Comparison of ENCODE assay signal across 1 cellular context in the genomic region with DNA sequence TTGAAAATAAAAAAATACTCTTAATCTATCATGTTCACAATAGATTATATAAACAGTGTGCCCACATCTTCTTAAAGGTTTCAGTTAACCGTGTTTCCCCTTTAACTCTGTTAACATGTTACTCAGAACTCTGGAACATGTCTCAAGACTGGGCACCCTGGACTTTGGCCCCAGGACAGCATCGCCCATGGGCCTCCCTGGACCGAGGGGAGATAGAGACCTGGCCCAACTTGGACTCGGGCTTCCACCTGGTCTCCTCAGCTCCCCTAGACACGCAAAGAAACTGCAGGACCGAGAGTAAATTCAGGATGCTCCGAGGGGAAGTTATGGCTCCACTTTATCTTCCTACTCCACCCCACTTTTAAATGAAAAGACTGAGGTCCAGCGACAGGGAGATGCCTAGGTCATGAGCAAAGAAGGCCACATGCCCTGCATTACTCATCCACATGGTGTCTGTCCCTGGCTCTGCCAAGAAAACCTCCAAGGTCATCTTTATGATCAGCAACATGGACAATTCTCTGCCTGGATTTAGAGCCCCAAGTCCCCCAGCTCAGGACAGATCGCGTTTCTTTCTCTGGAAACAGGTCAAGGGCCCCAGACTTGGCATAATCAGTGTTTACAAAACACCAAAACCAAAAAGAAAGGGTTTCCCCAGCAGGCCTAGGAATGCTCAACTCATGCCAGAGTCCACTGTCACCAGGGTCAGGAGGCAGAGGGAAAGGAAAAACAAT.
TF ChIP-seq lines count a peak whose summit lies in the region.

No MANE protein-coding gene starts in this region.

TF ChIP-seq in HepG2, 621 proteins besides CTCF, POLR2A, EP300 and RAD21 (continues in another document):
- TF ChIP-seq FOXA3 (CRISPR knock-in tag; IDR thresholded peaks at IDR 0.05) (no peak), FOXP1 (IDR thresholded peaks at IDR 0.05) (no peak), FOXP1 (CRISPR knock-in tag; IDR thresholded peaks at IDR 0.05) (0 out of 2 replicates have a peak, but pooled peaks have one; percentile 18), GZF1 (CRISPR knock-in tag; IDR thresholded peaks at IDR 0.05) (no peak), ZNF274 (CRISPR knock-in tag; IDR thresholded peaks at IDR 0.05) (no peak), U2AF2 (IDR thresholded peaks at IDR 0.05; ENCODE audit: low read depth, low read length) (no peak), SALL1 (CRISPR knock-in tag; IDR thresholded peaks at IDR 0.05) (no peak), NFE2L1 (CRISPR knock-in tag; IDR thresholded peaks at IDR 0.05; ENCODE audit: borderline replicate concordance) (no peak), NCOA2 (CRISPR knock-in tag; IDR thresholded peaks at IDR 0.05) (peak; percentile 16; the same call in 1 of the 2 replicates), ZNF230 (CRISPR knock-in tag; IDR thresholded peaks at IDR 0.05) (0 out of 2 replicates have a peak, but pooled peaks have one; percentile 51), HOXD1 (CRISPR knock-in tag; IDR thresholded peaks at IDR 0.05) (no peak), ZNF605 (CRISPR knock-in tag; IDR thresholded peaks at IDR 0.05) (peak; percentile 48; the same call in 1 of the 2 replicates), YY1 (IDR thresholded peaks at IDR 0.05; ENCODE audit: insufficient read depth, insufficient replicate concordance, low read depth, low read length) (no peak), FOXK1 (CRISPR knock-in tag; IDR thresholded peaks at IDR 0.05; ENCODE audit: borderline replicate concordance, low read depth) (no peak), CAMTA2 (CRISPR knock-in tag; IDR thresholded peaks at IDR 0.05; ENCODE audit: borderline replicate concordance) (no peak), ZNF101 (CRISPR knock-in tag; IDR thresholded peaks at IDR 0.05; ENCODE audit: borderline replicate concordance, low read depth) (no peak), MED1 (CRISPR knock-in tag; IDR thresholded peaks at IDR 0.05) (0 out of 2 replicates have a peak, but pooled peaks have one; percentile 17), MTA1 (CRISPR knock-in tag; IDR thresholded peaks at IDR 0.05; ENCODE audit: borderline replicate concordance) (0 out of 2 replicates have a peak, but pooled peaks have one; percentile 35), MLXIP (CRISPR knock-in tag; IDR thresholded peaks at IDR 0.05; ENCODE audit: borderline replicate concordance) (no peak), DZIP1 (CRISPR knock-in tag; IDR thresholded peaks at IDR 0.05) (no peak), CENPX (CRISPR knock-in tag; IDR thresholded peaks at IDR 0.05) (no peak), RARA (CRISPR knock-in tag; IDR thresholded peaks at IDR 0.05) (peak; percentile 55), ZNF143 (CRISPR knock-in tag; IDR thresholded peaks at IDR 0.05) (no peak), SOX5 (CRISPR knock-in tag; IDR thresholded peaks at IDR 0.05; ENCODE audit: borderline replicate concordance) (0 out of 2 replicates have a peak, but pooled peaks have one; percentile 24), ZNF446 (CRISPR knock-in tag; IDR thresholded peaks at IDR 0.05) (no peak), TFDP1 (CRISPR knock-in tag; IDR thresholded peaks at IDR 0.05; ENCODE audit: borderline replicate concordance) (no peak), NR3C1 (CRISPR knock-in tag; IDR thresholded peaks at IDR 0.05) (no peak), PHF21A (CRISPR knock-in tag; IDR thresholded peaks at IDR 0.05) (peak; percentile 34; the same call in 1 of the 2 replicates), ZNF83 (CRISPR knock-in tag; IDR thresholded peaks at IDR 0.05; ENCODE audit: borderline replicate concordance) (no peak), ZNF749 (CRISPR knock-in tag; IDR thresholded peaks at IDR 0.05; ENCODE audit: borderline replicate concordance) (no peak), POLR2AphosphoS5 (IDR thresholded peaks at IDR 0.05; ENCODE audit: low read depth, low read length) (no peak)
- TF ChIP-seq, protein P1, sequence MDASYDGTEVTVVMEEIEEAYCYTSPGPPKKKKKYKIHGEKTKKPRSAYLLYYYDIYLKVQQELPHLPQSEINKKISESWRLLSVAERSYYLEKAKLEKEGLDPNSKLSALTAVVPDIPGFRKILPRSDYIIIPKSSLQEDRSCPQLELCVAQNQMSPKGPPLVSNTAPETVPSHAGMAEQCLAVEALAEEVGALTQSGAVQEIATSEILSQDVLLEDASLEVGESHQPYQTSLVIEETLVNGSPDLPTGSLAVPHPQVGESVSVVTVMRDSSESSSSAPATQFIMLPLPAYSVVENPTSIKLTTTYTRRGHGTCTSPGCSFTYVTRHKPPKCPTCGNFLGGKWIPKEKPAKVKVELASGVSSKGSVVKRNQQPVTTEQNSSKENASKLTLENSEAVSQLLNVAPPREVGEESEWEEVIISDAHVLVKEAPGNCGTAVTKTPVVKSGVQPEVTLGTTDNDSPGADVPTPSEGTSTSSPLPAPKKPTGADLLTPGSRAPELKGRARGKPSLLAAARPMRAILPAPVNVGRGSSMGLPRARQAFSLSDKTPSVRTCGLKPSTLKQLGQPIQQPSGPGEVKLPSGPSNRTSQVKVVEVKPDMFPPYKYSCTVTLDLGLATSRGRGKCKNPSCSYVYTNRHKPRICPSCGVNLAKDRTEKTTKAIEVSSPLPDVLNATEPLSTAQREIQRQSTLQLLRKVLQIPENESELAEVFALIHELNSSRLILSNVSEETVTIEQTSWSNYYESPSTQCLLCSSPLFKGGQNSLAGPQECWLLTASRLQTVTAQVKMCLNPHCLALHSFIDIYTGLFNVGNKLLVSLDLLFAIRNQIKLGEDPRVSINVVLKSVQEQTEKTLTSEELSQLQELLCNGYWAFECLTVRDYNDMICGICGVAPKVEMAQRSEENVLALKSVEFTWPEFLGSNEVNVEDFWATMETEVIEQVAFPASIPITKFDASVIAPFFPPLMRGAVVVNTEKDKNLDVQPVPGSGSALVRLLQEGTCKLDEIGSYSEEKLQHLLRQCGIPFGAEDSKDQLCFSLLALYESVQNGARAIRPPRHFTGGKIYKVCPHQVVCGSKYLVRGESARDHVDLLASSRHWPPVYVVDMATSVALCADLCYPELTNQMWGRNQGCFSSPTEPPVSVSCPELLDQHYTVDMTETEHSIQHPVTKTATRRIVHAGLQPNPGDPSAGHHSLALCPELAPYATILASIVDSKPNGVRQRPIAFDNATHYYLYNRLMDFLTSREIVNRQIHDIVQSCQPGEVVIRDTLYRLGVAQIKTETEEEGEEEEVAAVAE (CRISPR knock-in tag; IDR thresholded peaks at IDR 0.05; ENCODE audit: borderline replicate concordance) = no peak
- TF ChIP-seq, protein P2, sequence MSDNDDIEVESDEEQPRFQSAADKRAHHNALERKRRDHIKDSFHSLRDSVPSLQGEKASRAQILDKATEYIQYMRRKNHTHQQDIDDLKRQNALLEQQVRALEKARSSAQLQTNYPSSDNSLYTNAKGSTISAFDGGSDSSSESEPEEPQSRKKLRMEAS (IDR thresholded peaks at IDR 0.05) = no peak
- TF ChIP-seq, protein P3, sequence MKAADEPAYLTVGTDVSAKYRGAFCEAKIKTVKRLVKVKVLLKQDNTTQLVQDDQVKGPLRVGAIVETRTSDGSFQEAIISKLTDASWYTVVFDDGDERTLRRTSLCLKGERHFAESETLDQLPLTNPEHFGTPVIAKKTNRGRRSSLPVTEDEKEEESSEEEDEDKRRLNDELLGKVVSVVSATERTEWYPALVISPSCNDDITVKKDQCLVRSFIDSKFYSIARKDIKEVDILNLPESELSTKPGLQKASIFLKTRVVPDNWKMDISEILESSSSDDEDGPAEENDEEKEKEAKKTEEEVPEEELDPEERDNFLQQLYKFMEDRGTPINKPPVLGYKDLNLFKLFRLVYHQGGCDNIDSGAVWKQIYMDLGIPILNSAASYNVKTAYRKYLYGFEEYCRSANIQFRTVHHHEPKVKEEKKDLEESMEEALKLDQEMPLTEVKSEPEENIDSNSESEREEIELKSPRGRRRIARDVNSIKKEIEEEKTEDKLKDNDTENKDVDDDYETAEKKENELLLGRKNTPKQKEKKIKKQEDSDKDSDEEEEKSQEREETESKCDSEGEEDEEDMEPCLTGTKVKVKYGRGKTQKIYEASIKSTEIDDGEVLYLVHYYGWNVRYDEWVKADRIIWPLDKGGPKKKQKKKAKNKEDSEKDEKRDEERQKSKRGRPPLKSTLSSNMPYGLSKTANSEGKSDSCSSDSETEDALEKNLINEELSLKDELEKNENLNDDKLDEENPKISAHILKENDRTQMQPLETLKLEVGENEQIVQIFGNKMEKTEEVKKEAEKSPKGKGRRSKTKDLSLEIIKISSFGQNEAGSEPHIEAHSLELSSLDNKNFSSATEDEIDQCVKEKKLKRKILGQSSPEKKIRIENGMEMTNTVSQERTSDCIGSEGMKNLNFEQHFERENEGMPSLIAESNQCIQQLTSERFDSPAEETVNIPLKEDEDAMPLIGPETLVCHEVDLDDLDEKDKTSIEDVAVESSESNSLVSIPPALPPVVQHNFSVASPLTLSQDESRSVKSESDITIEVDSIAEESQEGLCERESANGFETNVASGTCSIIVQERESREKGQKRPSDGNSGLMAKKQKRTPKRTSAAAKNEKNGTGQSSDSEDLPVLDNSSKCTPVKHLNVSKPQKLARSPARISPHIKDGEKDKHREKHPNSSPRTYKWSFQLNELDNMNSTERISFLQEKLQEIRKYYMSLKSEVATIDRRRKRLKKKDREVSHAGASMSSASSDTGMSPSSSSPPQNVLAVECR (CRISPR knock-in tag; IDR thresholded peaks at IDR 0.05; ENCODE audit: borderline replicate concordance) = no peak; the same call in 1 of the 2 replicates
- TF ChIP-seq, protein P4, sequence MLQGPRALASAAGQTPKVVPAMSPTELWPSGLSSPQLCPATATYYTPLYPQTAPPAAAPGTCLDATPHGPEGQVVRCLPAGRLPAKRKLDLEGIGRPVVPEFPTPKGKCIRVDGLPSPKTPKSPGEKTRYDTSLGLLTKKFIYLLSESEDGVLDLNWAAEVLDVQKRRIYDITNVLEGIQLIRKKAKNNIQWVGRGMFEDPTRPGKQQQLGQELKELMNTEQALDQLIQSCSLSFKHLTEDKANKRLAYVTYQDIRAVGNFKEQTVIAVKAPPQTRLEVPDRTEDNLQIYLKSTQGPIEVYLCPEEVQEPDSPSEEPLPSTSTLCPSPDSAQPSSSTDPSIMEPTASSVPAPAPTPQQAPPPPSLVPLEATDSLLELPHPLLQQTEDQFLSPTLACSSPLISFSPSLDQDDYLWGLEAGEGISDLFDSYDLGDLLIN (CRISPR knock-in tag; IDR thresholded peaks at IDR 0.05; ENCODE audit: borderline replicate concordance) = no peak
- TF ChIP-seq, protein P5, sequence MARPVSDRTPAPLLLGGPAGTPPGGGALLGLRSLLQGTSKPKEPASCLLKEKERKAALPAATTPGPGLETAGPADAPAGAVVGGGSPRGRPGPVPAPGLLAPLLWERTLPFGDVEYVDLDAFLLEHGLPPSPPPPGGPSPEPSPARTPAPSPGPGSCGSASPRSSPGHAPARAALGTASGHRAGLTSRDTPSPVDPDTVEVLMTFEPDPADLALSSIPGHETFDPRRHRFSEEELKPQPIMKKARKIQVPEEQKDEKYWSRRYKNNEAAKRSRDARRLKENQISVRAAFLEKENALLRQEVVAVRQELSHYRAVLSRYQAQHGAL (CRISPR knock-in tag; IDR thresholded peaks at IDR 0.05; ENCODE audit: not compliant biosample characterization) = no peak
- TF ChIP-seq, protein P6, sequence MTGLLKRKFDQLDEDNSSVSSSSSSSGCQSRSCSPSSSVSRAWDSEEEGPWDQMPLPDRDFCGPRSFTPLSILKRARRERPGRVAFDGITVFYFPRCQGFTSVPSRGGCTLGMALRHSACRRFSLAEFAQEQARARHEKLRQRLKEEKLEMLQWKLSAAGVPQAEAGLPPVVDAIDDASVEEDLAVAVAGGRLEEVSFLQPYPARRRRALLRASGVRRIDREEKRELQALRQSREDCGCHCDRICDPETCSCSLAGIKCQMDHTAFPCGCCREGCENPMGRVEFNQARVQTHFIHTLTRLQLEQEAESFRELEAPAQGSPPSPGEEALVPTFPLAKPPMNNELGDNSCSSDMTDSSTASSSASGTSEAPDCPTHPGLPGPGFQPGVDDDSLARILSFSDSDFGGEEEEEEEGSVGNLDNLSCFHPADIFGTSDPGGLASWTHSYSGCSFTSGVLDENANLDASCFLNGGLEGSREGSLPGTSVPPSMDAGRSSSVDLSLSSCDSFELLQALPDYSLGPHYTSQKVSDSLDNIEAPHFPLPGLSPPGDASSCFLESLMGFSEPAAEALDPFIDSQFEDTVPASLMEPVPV (CRISPR knock-in tag; IDR thresholded peaks at IDR 0.05) = no peak
